Comparison of ENCODE assay signal across 12 cellular contexts in the genomic region with DNA sequence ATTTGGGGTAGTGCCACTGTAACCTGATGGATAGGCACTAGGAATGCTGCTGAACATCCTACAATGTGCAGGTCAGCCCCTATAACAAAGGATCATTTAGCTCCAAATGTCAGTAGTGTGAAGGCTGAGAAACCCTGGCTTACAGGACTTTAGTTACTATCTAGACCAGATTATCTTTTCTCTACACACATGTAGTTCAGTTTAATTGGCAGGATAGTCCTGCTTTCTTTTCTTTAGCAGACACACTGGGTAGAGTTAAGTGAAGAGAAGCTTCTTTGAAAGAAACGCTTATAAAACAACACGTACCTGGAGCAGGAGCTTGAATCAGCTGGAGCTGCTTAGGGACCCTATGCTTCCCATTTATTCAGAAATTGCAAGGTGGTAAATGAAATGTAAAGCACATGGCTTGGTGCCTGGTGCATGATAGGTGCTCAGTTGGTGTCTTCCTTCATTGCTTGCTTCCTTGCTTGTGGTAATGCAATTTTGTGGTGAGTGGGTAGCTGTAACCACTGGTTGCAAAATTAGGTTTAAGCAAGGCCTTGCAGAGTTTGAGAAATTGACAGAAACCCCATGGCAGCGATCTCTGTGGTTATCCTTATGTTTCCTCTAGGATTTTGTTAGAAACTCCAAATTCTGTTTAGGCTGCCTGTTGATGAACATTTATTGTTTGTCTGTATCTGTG. TPM values are rescaled to one million over a fixed set of nuclear protein-coding genes. Genes with fewer than 3 reads are reported as not detected.
A peak's percentile ranks its signal among the peaks of the same experiment; 100 is the strongest.
DNase-seq lines count a peak whose midpoint lies in the region; ATAC-seq, FAIRE-seq and TF ChIP-seq lines count a peak whose summit lies in the region.
"Had no signal": no experiment of that assay in that cellular context is flagged by ENCODE, and none has a peak within 500 bp of the region (broad histone marks: within the 10 kb centered on the region; RNA-seq: fewer than 3 reads in every experiment).

No MANE protein-coding gene starts in this region.

- H3K9me3 ChIP-seq in GM12878 (replicated peaks; ENCODE audit: control insufficient read depth, insufficient read depth, low read length) (no peaks in the 10 kb centered on the region), colonic mucosa (no peaks in the 10 kb centered on the region), PC-3 (ENCODE audit: low read length) (no peaks in the 10 kb centered on the region)
- H3K9me3 ChIP-seq: tibial artery had no signal

- H3K4me3 ChIP-seq in GM12865 (ENCODE audit: low read depth, low read length) = no peak overlapping the region
- H3K4me3 ChIP-seq in GM12878 = no peak overlapping the region
- no peak overlapping the region for H3K4me3 ChIP-seq in colonic mucosa
- H3K4me3 ChIP-seq in PC-3 (ENCODE audit: low read length) = no peak overlapping the region
- H3K4me3 ChIP-seq: tibial artery had no signal

- no peaks in the 10 kb centered on the region; a peak in 1 of 4 replicates for H3K36me3 ChIP-seq in GM12878 (ENCODE audit: control insufficient read depth in 2 of 2, insufficient read depth in 2 of 2, low read length in 1 of 2)
- no peaks in the 10 kb centered on the region for H3K36me3 ChIP-seq in colonic mucosa
- 0 out of 2 replicates have a peak, but pooled peaks cover 4% of the 10 kb centered on the region for H3K36me3 ChIP-seq in PC-3 (ENCODE audit: low read depth, low read length)
- H3K36me3 ChIP-seq: tibial artery had no signal

- H3K27ac ChIP-seq in GM12878 (ENCODE audit: control insufficient read depth, insufficient read depth) (no peak overlapping the region), colonic mucosa (no peak overlapping the region), PC-3 (ENCODE audit: low read length) (no peak overlapping the region)
- H3K27ac ChIP-seq: tibial artery had no signal

- peaks cover 22% of the 10 kb centered on the region for H3K4me1 ChIP-seq in GM12878 (ENCODE audit: control insufficient read depth, insufficient read depth, low read length)
- H3K4me1 ChIP-seq in colonic mucosa = peaks cover 20% of the 10 kb centered on the region
- peaks cover 34% of the 10 kb centered on the region for H3K4me1 ChIP-seq in PC-3 (ENCODE audit: insufficient read depth, low read length)

- H3K36me3 Mint-ChIP-seq in progenitor cell of endocrine pancreas (ENCODE audit: insufficient read depth) = no peaks in the 10 kb centered on the region

- POLR2A ChIA-PET in GM12878 (lab: Charles Lee) = interaction anchor here (0.6 to 1.2 kb wide), 2 partner anchors 14 to 932 kb away, joined by 3 to 4 read pairs; no protein-coding TSS in a partner anchor
- POLR2A ChIA-PET in PC-3 (lab: Charles Lee; ENCODE audit: unreplicated experiment) = no interaction called here

- no peak for TF ChIP-seq EP300 in GM12878 (IDR thresholded peaks at IDR 0.05; ENCODE audit: borderline replicate concordance in 1 of 2, control insufficient read depth in 1 of 2, low read depth in 2 of 2, low read length in 2 of 2)

- ATAC-seq in GM12878 (peak; percentile 71), PC-3 (no peak), HG02759 (IDR thresholded peaks at IDR 0.05; ENCODE audit: unreplicated experiment) (no peak)

- BruUV-seq in GM12878 (replicated peaks; lab: Mats Ljungman, UMichigan) = no TSS peak
- BruUV-seq in PC-3 (replicated peaks; lab: Mats Ljungman, UMichigan) = no TSS peak

- H3K4me2 ChIP-seq in GM12878 (ENCODE audit: control insufficient read depth, insufficient read depth) (peak overlapping the region; percentile 50; the same call in 1 of the 2 replicates), PC-3 (ENCODE audit: low read length) (no peak overlapping the region)

- no peak overlapping the region for H2AFZ ChIP-seq in GM12878 (ENCODE audit: control insufficient read depth, low read depth, low read length)
- no peak overlapping the region for H2AFZ ChIP-seq in PC-3 (ENCODE audit: low read length)

- H3K4me3 Mint-ChIP-seq in progenitor cell of endocrine pancreas (ENCODE audit: low read depth) = no peak overlapping the region

- H4K20me1 ChIP-seq in GM12878 (ENCODE audit: control insufficient read depth, insufficient read depth) (peaks cover 2% of the 10 kb centered on the region; the same call in 1 of the 2 replicates), PC-3 (ENCODE audit: low read length) (0 out of 2 replicates have a peak, but pooled peaks cover 11% of the 10 kb centered on the region)

- intact Hi-C loops in GM12878 (cut with micrococcal nuclease; ENCODE audit: unreplicated experiment) = no loop called here
- intact Hi-C loops in colonic mucosa (cut with DNase I) = no loop called here
- intact Hi-C loops in PC-3 (cut with micrococcal nuclease) = no loop called here

- H3K9me2 ChIP-seq in PC-3 (replicated peaks; ENCODE audit: low read length) = no peaks in the 10 kb centered on the region

- H3K9ac ChIP-seq in GM12878 (ENCODE audit: control insufficient read depth, insufficient read depth, low read length) (no peak overlapping the region), colonic mucosa (ENCODE audit: low read depth in 2 of 2, low read length in 2 of 2) (no peak overlapping the region), PC-3 (ENCODE audit: low read length) (no peak overlapping the region)

- H3K27me3 Mint-ChIP-seq in progenitor cell of endocrine pancreas = no peaks in the 10 kb centered on the region

- WGBS in GM12878 (ENCODE audit: insufficient coverage, insufficient replicate concordance, low lambda C conversion rate, missing lambda C conversion rate) = 56% methylated on average over 3 of the region's 3 CpGs

- H3K79me2 ChIP-seq in GM12878 (ENCODE audit: control insufficient read depth, insufficient read depth, low read length) = peaks cover 17% of the 10 kb centered on the region
- H3K79me2 ChIP-seq in PC-3 (ENCODE audit: low read length) = peaks cover 100% of the 10 kb centered on the region

- FAIRE-seq in GM12878 (lab: Jason Lieb, UNC) = no peak

- no peak for TF ChIP-seq POLR2A in GM12878 (IDR thresholded peaks at IDR 0.05; ENCODE audit: low read depth, low read length)

- no peaks in the 10 kb centered on the region for H3F3A ChIP-seq in PC-3 (ENCODE audit: low read length, unreplicated experiment)

- no peaks in the 10 kb centered on the region for H3K9me3 Mint-ChIP-seq in progenitor cell of endocrine pancreas (ENCODE audit: low read depth)

- peaks cover 39% of the 10 kb centered on the region for H3K4me1 Mint-ChIP-seq in progenitor cell of endocrine pancreas (ENCODE audit: low read depth)

- in situ Hi-C loops in GM12878 (cut with MboI) = no loop called here

- TF ChIP-seq RAD21 in GM12878 (IDR thresholded peaks at IDR 0.05; ENCODE audit: insufficient read depth, low read depth, low read length) = no peak

- peak overlapping the region; percentile 39 for H3K27ac Mint-ChIP-seq in progenitor cell of endocrine pancreas

- CTCF ChIA-PET in GM12878 (lab: Yijun Ruan, JAX) (interaction anchor here (1.2 to 2.1 kb wide), 4 partner anchors 10 to 48 kb away, joined by 3 to 8 read pairs (median 5); no protein-coding TSS in a partner anchor), PC-3 (lab: Charles Lee) (no interaction called here)

- DNase-seq in GM12865 (ENCODE audit: low read depth) = peak; percentile 27
- peak; percentile 92 to 95 for DNase-seq in NOMO-1 (lab: John Stamatoyannopoulos, UW; ENCODE audit: unreplicated experiment in 2 of 2)
- no peak for DNase-seq in GM12878 (ENCODE audit: low read depth, low spot score)
- no peak for DNase-seq in progenitor cell of endocrine pancreas (ENCODE audit: low spot score, unreplicated experiment)
- DNase-seq in colonic mucosa = no peak
- no peak for DNase-seq in PC-3
- DNase-seq in COLO829 (ENCODE audit: low spot score) = no peak
- DNase-seq: NCI-H1436 treated with DMSO at 0.1 percent for 48 hours; stimulated activated CD4-positive, alpha-beta T cell treated with anti-CD3 and anti-CD28 coated beads, Interleukin-2, amount 100 ng/mL, for 24 hours; tibial artery had no signal

- H3K27me3 ChIP-seq in GM12878 (replicated peaks in 1 of 2; ENCODE audit: control insufficient read depth in 2 of 2, insufficient read depth in 2 of 2, low read length in 1 of 2) (no peaks in the 10 kb centered on the region), colonic mucosa (no peaks in the 10 kb centered on the region), PC-3 (ENCODE audit: low read length) (no peaks in the 10 kb centered on the region)
- H3K27me3 ChIP-seq: tibial artery had no signal

- SMC1A ChIA-PET in GM12878 (lab: Charles Lee; ENCODE audit: uncharacterized antibody, unreplicated experiment) = interaction anchor here (0.8 to 2.2 kb wide), 10 partner anchors 8 to 39 kb away, joined by 3 to 6 read pairs (median 4); no protein-coding TSS in a partner anchor

- TF ChIP-seq CTCF in GM12865 (IDR thresholded peaks at IDR 0.05; ENCODE audit: insufficient read depth, low read depth, low read length, missing control alignments) = no peak
- no peak for TF ChIP-seq CTCF in GM12878 (IDR thresholded peaks at IDR 0.05 in 2 of 3, conservative IDR thresholded peaks at IDR 0.05 in 1 of 3; ENCODE audit: control insufficient read depth in 2 of 3, extremely low read depth in 1 of 3, insufficient read depth in 1 of 3, low read depth in 3 of 3, low read length in 3 of 3)
- no peak for TF ChIP-seq CTCF in progenitor cell of endocrine pancreas (IDR thresholded peaks at IDR 0.05; ENCODE audit: unreplicated experiment)
- no peak for TF ChIP-seq CTCF in colonic mucosa (IDR thresholded peaks at IDR 0.05)
- TF ChIP-seq CTCF in PC-3 (conservative IDR thresholded peaks at IDR 0.05; ENCODE audit: low read depth, low read length) = no peak

- RAD21 ChIA-PET in GM12878 (lab: Charles Lee; ENCODE audit: unreplicated experiment) = interaction anchor here (1.0 to 1.8 kb wide), 4 partner anchors 8 to 34 kb away, joined by 4 to 5 read pairs (median 4); no protein-coding TSS in a partner anchor

RNA-seq across cellular contexts. Expression of a gene that starts 9.4 kb away (rescaled TPM):
- 62.2 and 71.7 TPM in 2 replicates for total RNA-seq in GM12878 (2013; cell fraction: nucleolus; rRNA removed)
- total RNA-seq in GM12878 (2014; rRNA removed) (119 TPM in 2 replicates), GM12878 (2014; rRNA removed; fragmentation: Illumina TruSeq; extraction: Trizol) (92.0 and 101 TPM in 2 replicates), GM12878 (2021) (90.0 and 98.5 TPM in 2 replicates), progenitor cell of endocrine pancreas (143 and 158 TPM in 2 replicates), colonic mucosa (10 to 100 TPM; 83.7 to 90.6 TPM), PC-3 (2014; rRNA removed) (133 and 180 TPM in 2 replicates)
- polyA plus RNA-seq in GM12878 (2011; ENCODE audit: low read depth) = 26.1 TPM
- polyA plus RNA-seq in GM12878 (2011; rRNA removed) (115 and 196 TPM in 2 replicates), GM12878 (2014; fragmentation: Illumina TruSeq; extraction: Trizol) (106 and 149 TPM in 2 replicates), GM12878 (2014; fragmentation: Nextera tagmentation; extraction: Ambion mirVana) (10 to 100 TPM; 19.4 to 40.0 TPM), GM12878 (2014; rRNA removed) (89.7 and 101 TPM in 2 replicates), GM12878 (2016; fragmentation: Nextera tagmentation; extraction: Ambion mirVana) (100 to 1,000 TPM in 1 of 2 experiments, 10 to 100 TPM in 1; 95.4 to 103 TPM)
- 46.5 and 46.6 TPM in 2 replicates for polyA plus RNA-seq in GM12878 (2011; cell fraction: cytosol; rRNA removed)
- polyA plus RNA-seq in GM12878 (2011; cell fraction: nucleus; rRNA removed) = 23.6 and 27.4 TPM in 2 replicates
- 48.7 and 50.0 TPM in 2 replicates for polyA plus RNA-seq in GM12878 (2012)
- polyA minus RNA-seq in GM12878 (2011; rRNA and poly(A)+ RNA removed) = 34.8 and 37.0 TPM in 2 replicates
- polyA minus RNA-seq in GM12878 (2011; cell fraction: cytosol; rRNA and poly(A)+ RNA removed) = 17.4 and 20.2 TPM in 2 replicates
- 17.4 and 24.3 TPM in 2 replicates for polyA minus RNA-seq in GM12878 (2011; cell fraction: nucleus; rRNA and poly(A)+ RNA removed)

RNA-seq across cellular contexts. Expression of a gene that starts 43.6 kb away (rescaled TPM):
- 0.27 and 0.33 TPM in 2 replicates for total RNA-seq in GM12878 (2013; cell fraction: nucleolus; rRNA removed)
- total RNA-seq in GM12878 (2014; rRNA removed) (0.34 and 0.60 TPM in 2 replicates), GM12878 (2014; rRNA removed; fragmentation: Illumina TruSeq; extraction: Trizol) (1.2 TPM in 2 replicates), GM12878 (2021) (0.85 and 1.2 TPM in 2 replicates), progenitor cell of endocrine pancreas (not detected in 2 replicates), colonic mucosa (1 to 10 TPM; 2.7 to 4.7 TPM), PC-3 (2014; rRNA removed) (0.36 TPM in 1 of 2 replicates, not detected in the other)
- 0.28 TPM for polyA plus RNA-seq in GM12878 (2011; ENCODE audit: low read depth)
- polyA plus RNA-seq in GM12878 (2011; rRNA removed) (0.52 and 0.91 TPM in 2 replicates), GM12878 (2014; fragmentation: Illumina TruSeq; extraction: Trizol) (0.98 and 1.4 TPM in 2 replicates), GM12878 (2014; fragmentation: Nextera tagmentation; extraction: Ambion mirVana) (under 1 TPM; 0.32 to 0.37 TPM), GM12878 (2014; rRNA removed) (0.20 and 0.60 TPM in 2 replicates), GM12878 (2016; fragmentation: Nextera tagmentation; extraction: Ambion mirVana) (1 to 10 TPM in 1 of 2 experiments, under 1 TPM in 1; 0.83 to 1.0 TPM)
- 0.19 and 0.23 TPM in 2 replicates for polyA plus RNA-seq in GM12878 (2011; cell fraction: cytosol; rRNA removed)
- 0.23 and 0.24 TPM in 2 replicates for polyA plus RNA-seq in GM12878 (2011; cell fraction: nucleus; rRNA removed)
- polyA plus RNA-seq in GM12878 (2012) = 0.14 and 0.27 TPM in 2 replicates
- 0.21 and 0.59 TPM in 2 replicates for polyA minus RNA-seq in GM12878 (2011; rRNA and poly(A)+ RNA removed)
- 0.52 and 0.80 TPM in 2 replicates for polyA minus RNA-seq in GM12878 (2011; cell fraction: cytosol; rRNA and poly(A)+ RNA removed)
- polyA minus RNA-seq in GM12878 (2011; cell fraction: nucleus; rRNA and poly(A)+ RNA removed) = 0.36 and 0.96 TPM in 2 replicates
- total RNA-seq: chondrocyte had no signal

RNA-seq across cellular contexts. Expression of a gene that starts 55.0 kb away (rescaled TPM):
- 3.9 and 4.4 TPM in 2 replicates for total RNA-seq in GM12878 (2013; cell fraction: nucleolus; rRNA removed)
- total RNA-seq in GM12878 (2014; rRNA removed) (0.73 and 1.3 TPM in 2 replicates), GM12878 (2014; rRNA removed; fragmentation: Illumina TruSeq; extraction: Trizol) (0.72 and 0.78 TPM in 2 replicates), GM12878 (2021) (0.51 and 0.82 TPM in 2 replicates), progenitor cell of endocrine pancreas (0.07 and 0.13 TPM in 2 replicates), colonic mucosa (not detected), PC-3 (2014; rRNA removed) (not detected in 2 replicates)
- not detected for polyA plus RNA-seq in GM12878 (2011; ENCODE audit: low read depth)
- polyA plus RNA-seq in GM12878 (2011; rRNA removed) (0.76 and 1.5 TPM in 2 replicates), GM12878 (2014; fragmentation: Illumina TruSeq; extraction: Trizol) (0.63 and 0.71 TPM in 2 replicates), GM12878 (2014; fragmentation: Nextera tagmentation; extraction: Ambion mirVana) (under 1 TPM; 0.42 to 0.60 TPM), GM12878 (2014; rRNA removed) (0.58 and 0.73 TPM in 2 replicates), GM12878 (2016; fragmentation: Nextera tagmentation; extraction: Ambion mirVana) (under 1 TPM; 0.33 to 0.34 TPM)
- 1.3 TPM in 2 replicates for polyA plus RNA-seq in GM12878 (2011; cell fraction: cytosol; rRNA removed)
- polyA plus RNA-seq in GM12878 (2011; cell fraction: nucleus; rRNA removed) = 1.6 and 1.8 TPM in 2 replicates
- 0.09 and 0.13 TPM in 2 replicates for polyA plus RNA-seq in GM12878 (2012)
- polyA minus RNA-seq in GM12878 (2011; rRNA and poly(A)+ RNA removed) = 0.95 and 1.0 TPM in 2 replicates
- 0.40 TPM in 1 of 2 replicates, not detected in the other for polyA minus RNA-seq in GM12878 (2011; cell fraction: cytosol; rRNA and poly(A)+ RNA removed)
- 0.67 and 0.73 TPM in 2 replicates for polyA minus RNA-seq in GM12878 (2011; cell fraction: nucleus; rRNA and poly(A)+ RNA removed)

Comparison
In these comparisons a context has a peak if more than half of its experiments do, and no peak if none do; other contexts are left out.
1. DNase-seq: peak in GM12865 (single experiment) and NOMO-1 (2 of 2); none in GM12878 (single experiment), progenitor cell of endocrine pancreas (single experiment), colonic mucosa (single experiment), PC-3 (single experiment) and COLO829 (single experiment).